Comparison of ENCODE assay signal across 9 cellular contexts in the genomic region with DNA sequence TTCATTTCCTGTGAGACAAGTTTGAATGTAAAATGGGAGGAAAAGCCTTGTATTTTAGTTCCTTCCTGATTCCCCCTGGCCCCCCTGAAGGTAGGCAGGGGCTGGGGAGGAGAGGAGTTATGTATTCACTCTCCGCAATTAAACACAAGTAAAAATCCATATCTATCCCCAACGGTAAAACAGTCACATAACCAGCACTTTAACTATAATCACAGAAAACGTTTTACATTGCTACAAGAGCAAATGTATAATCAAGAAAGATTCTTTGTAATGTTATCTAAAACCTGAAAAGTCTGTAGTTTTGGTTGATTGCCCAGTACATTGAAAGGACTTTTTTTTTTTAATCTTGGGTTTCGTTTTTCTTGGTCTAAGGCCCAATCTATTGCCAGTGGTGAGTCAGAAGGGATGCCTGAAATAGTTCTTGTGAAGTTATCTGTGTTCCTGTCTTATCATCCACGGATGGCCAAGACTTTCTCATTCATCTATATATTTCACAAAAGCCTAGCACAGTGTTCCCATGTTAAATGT. TPM values are rescaled to one million over a fixed set of nuclear protein-coding genes. Genes with fewer than 3 reads are reported as not detected.
DNase-seq lines count a peak whose midpoint lies in the region; ATAC-seq, FAIRE-seq and TF ChIP-seq lines count a peak whose summit lies in the region.
"Had no signal": no experiment of that assay in that cellular context is flagged by ENCODE, and none has a peak within 500 bp of the region (broad histone marks: within the 10 kb centered on the region; RNA-seq: fewer than 3 reads in every experiment).

No MANE protein-coding gene starts in this region.

- H3K27ac Mint-ChIP-seq in naive B cell = peak overlapping the region in 5 of 6 donors; percentile 33 to 90 (median 63)

- H3K4me1 Mint-ChIP-seq in naive B cell = peaks cover 0 to 25% (median 7%) of the 10 kb centered on the region in 3 donors

- peak overlapping the region; percentile 81 for H2AFZ ChIP-seq in K562 (ENCODE audit: low read depth, low read length)

- H3K4me2 ChIP-seq in K562 (ENCODE audit: insufficient read depth, low read length) = no peak overlapping the region

- peak overlapping the region; percentile 17; the same call in 1 of the 3 replicates for H3K27ac ChIP-seq in K562 (ENCODE audit: extremely low read depth, low read depth, low read length)
- H3K27ac ChIP-seq: VCaP had no signal

- no TSS peak for BruUV-seq in K562 (replicated peaks; lab: Mats Ljungman, UMichigan)

- no peaks in the 10 kb centered on the region for H3K79me2 ChIP-seq in K562 (ENCODE audit: control insufficient read depth, insufficient read depth, low read length)

- TF ChIP-seq POLR2A in K562 (conservative IDR thresholded peaks at IDR 0.05) = no peak

- H3K27me3 ChIP-seq in K562 (ENCODE audit: control insufficient read depth in 2 of 2, insufficient read depth in 2 of 2, low read length in 2 of 2) = no peaks in the 10 kb centered on the region

- ATAC-seq in HG03565 (IDR thresholded peaks at IDR 0.05; ENCODE audit: unreplicated experiment) (peak; percentile 69), K562 (peak; percentile 57; the same call in 1 of the 3 replicates), naive B cell (ENCODE audit: low read depth in 2 of 2) (no peak), HG03280 (IDR thresholded peaks at IDR 0.05; ENCODE audit: unreplicated experiment) (no peak)

- DNase-seq in Daoy (ENCODE audit: low read depth) (peak; percentile 69), K562 (ENCODE audit: extremely low read depth in 1 of 4, low spot score in 3 of 4) (peak in 2 of 4 experiments; percentile 30 to 34), naive B cell (no peak), GOT3 (lab: John Stamatoyannopoulos, UW) (no peak), NCI-H146 treated with DMSO at 0.1 percent for 48 hours (lab: John Stamatoyannopoulos, UW; ENCODE audit: unreplicated experiment) (no peak), T-helper 2 cell (no peak)

- TF ChIP-seq RAD21 in K562 (CRISPR knock-in tag; conservative IDR thresholded peaks at IDR 0.05 in 1 of 2, IDR thresholded peaks at IDR 0.05 in 1 of 2) = no peak

- H3K4me1 ChIP-seq in K562 (replicated peaks in 1 of 2; ENCODE audit: control insufficient read depth in 2 of 2, insufficient read depth in 2 of 2, low read length in 2 of 2) = peaks cover 0 to 2% of the 10 kb centered on the region in 2 experiments; a peak in 1 of 5 replicates

- peaks cover 0 to 6% (median 0%) of the 10 kb centered on the region in 3 donors for H3K27me3 Mint-ChIP-seq in naive B cell

- H3K4me3 ChIP-seq in K562 = no peak overlapping the region

- 9% methylated on average over 5 of the region's 5 CpGs for WGBS in K562 (ENCODE audit: insufficient coverage, low coverage, missing lambda C conversion rate)

- peak overlapping the region in 1 of 2 experiments; percentile 38; a peak in 1 of 4 replicates for H3K9ac ChIP-seq in K562 (ENCODE audit: insufficient read depth in 1 of 2, low read depth in 2 of 2, low read length in 2 of 2)

- CTCF ChIA-PET in K562 (lab: Yijun Ruan, JAX; ENCODE audit: low intra/inter-chr PET ratio) = no interaction called here

- POLR2A ChIA-PET in K562 (lab: Yijun Ruan, JAX) = interaction anchor here (0.6 kb wide), 1 partner anchor 76 kb away, joined by 3 read pairs; no protein-coding TSS in a partner anchor

- H4K20me1 ChIP-seq in K562 (replicated peaks; ENCODE audit: control insufficient read depth, insufficient read depth, low read length) = no peaks in the 10 kb centered on the region

- no peak for TF ChIP-seq CTCF in K562 (IDR thresholded peaks at IDR 0.05 in 2 of 3, conservative IDR thresholded peaks at IDR 0.05 in 1 of 3; ENCODE audit: insufficient read depth in 2 of 3, low read depth in 1 of 3, low read length in 3 of 3)

- in situ Hi-C loops in K562 (cut with MboI) = no loop called here

- H3K9me3 Mint-ChIP-seq in naive B cell = no peaks in the 10 kb centered on the region

- H3K4me3 Mint-ChIP-seq in naive B cell = peak overlapping the region in 1 of 8 donors; percentile 7

- FAIRE-seq in K562 (lab: Jason Lieb, UNC) = no peak

- TF ChIP-seq EP300 in K562 (IDR thresholded peaks at IDR 0.05; ENCODE audit: low read length) = no peak

- no peaks in the 10 kb centered on the region for H3K36me3 ChIP-seq in K562 (ENCODE audit: control insufficient read depth, insufficient read depth, low read length)

- intact Hi-C loops in K562 (cut with micrococcal nuclease) = no loop called here

- H3K9me3 ChIP-seq in K562 (replicated peaks; ENCODE audit: control insufficient read depth, insufficient read depth, low read depth, low read length) = no peaks in the 10 kb centered on the region

- H3K9me1 ChIP-seq in K562 (ENCODE audit: control insufficient read depth, insufficient read depth, low read length) = no peaks in the 10 kb centered on the region

- H3K36me3 Mint-ChIP-seq in naive B cell = no peaks in the 10 kb centered on the region

TF ChIP-seq in K562, 482 proteins besides CTCF, POLR2A, EP300 and RAD21 (continues in another document):
- TF ChIP-seq NR2C1 (IDR thresholded peaks at IDR 0.05) (no peak), NR2C1 (tag; IDR thresholded peaks at IDR 0.05) (no peak), ARID1B (IDR thresholded peaks at IDR 0.05) (peak; percentile 40; the same call in 1 of the 2 replicates), ZNF217 (CRISPR knock-in tag; IDR thresholded peaks at IDR 0.05) (no peak), FOSL1 (tag; conservative IDR thresholded peaks at IDR 0.05) (peak; percentile 74), JUND (IDR thresholded peaks at IDR 0.05; ENCODE audit: borderline replicate concordance, low read depth, low read length) (peak; percentile 76), JUND (tag; IDR thresholded peaks at IDR 0.05; ENCODE audit: borderline replicate concordance, low read depth, low read length) (peak; percentile 67; the same call in 2 of the 3 replicates), ZNF384 (IDR thresholded peaks at IDR 0.05; ENCODE audit: low read depth, low read length) (0 out of 2 replicates have a peak, but pooled peaks have one; percentile 24), MEF2D (tag; conservative IDR thresholded peaks at IDR 0.05; ENCODE audit: low read depth) (0 out of 2 replicates have a peak, but pooled peaks have one; percentile 47)
- TF ChIP-seq, protein P1, sequence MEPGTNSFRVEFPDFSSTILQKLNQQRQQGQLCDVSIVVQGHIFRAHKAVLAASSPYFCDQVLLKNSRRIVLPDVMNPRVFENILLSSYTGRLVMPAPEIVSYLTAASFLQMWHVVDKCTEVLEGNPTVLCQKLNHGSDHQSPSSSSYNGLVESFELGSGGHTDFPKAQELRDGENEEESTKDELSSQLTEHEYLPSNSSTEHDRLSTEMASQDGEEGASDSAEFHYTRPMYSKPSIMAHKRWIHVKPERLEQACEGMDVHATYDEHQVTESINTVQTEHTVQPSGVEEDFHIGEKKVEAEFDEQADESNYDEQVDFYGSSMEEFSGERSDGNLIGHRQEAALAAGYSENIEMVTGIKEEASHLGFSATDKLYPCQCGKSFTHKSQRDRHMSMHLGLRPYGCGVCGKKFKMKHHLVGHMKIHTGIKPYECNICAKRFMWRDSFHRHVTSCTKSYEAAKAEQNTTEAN (CRISPR knock-in tag; IDR thresholded peaks at IDR 0.05) = no peak

RNA-seq across cellular contexts. Expression of a gene that starts 34.5 kb away (rescaled TPM):
- 3.2 and 3.6 TPM in 2 replicates for total RNA-seq in Daoy (2014; rRNA removed; shearing (Covaris generic))
- total RNA-seq in K562 (2011; cell fraction: chromatin; rRNA removed; ENCODE audit: low replicate concordance) = 3.1 and 7.4 TPM in 2 replicates
- total RNA-seq in K562 (2011; cell fraction: nucleolus; rRNA removed) = 2.8 and 3.3 TPM in 2 replicates
- total RNA-seq in K562 (2011; cell fraction: nucleoplasm; rRNA removed) = 5.4 and 9.6 TPM in 2 replicates
- total RNA-seq in K562 (2014; rRNA removed) (2.1 and 3.3 TPM in 2 replicates), K562 (2014; rRNA removed; fragmentation: Illumina TruSeq; extraction: Trizol) (3.7 and 4.4 TPM in 2 replicates), K562 (2015; rRNA removed; fragmentation: Illumina TruSeq; extraction: Trizol) (4.1 and 4.7 TPM in 2 replicates), K562 (2021) (4.5 and 6.0 TPM in 2 replicates)
- polyA plus RNA-seq in K562 (2011; rRNA removed) (5.5 and 7.5 TPM in 2 replicates), K562 (2014; fragmentation: Illumina TruSeq; extraction: Trizol) (6.7 and 7.1 TPM in 2 replicates), K562 (2014; fragmentation: Nextera tagmentation; extraction: Ambion mirVana) (1 to 10 TPM; 1.9 to 2.1 TPM), K562 (2014; rRNA removed) (4.0 and 5.2 TPM in 2 replicates), naive B cell (ENCODE audit: low read depth in 6 of 6) (1 to 10 TPM in 5 of 6 donors, under 1 TPM in 1; 0.91 to 4.7 (median 3.3) TPM)
- polyA plus RNA-seq in K562 (2011; cell fraction: cytosol; rRNA removed) = 1.9 and 3.2 TPM in 2 replicates
- polyA plus RNA-seq in K562 (2011; cell fraction: nucleus; rRNA removed) = 2.5 and 3.7 TPM in 2 replicates
- polyA plus RNA-seq in K562 (2012) = 4.7 and 5.9 TPM in 2 replicates
- polyA minus RNA-seq in K562 (2011; rRNA and poly(A)+ RNA removed) = 6.5 and 11.2 TPM in 2 replicates
- polyA minus RNA-seq in K562 (2011; cell fraction: cytosol; rRNA and poly(A)+ RNA removed) = 3.3 and 4.0 TPM in 2 replicates
- polyA minus RNA-seq in K562 (2011; cell fraction: nucleus; rRNA and poly(A)+ RNA removed) = 1.5 and 3.6 TPM in 2 replicates

RNA-seq across cellular contexts. Expression of a gene that starts 51.7 kb away (rescaled TPM):
- 16.9 and 24.1 TPM in 2 replicates for total RNA-seq in Daoy (2014; rRNA removed; shearing (Covaris generic))
- total RNA-seq in K562 (2011; cell fraction: chromatin; rRNA removed; ENCODE audit: low replicate concordance) = 17.0 and 32.8 TPM in 2 replicates
- total RNA-seq in K562 (2011; cell fraction: nucleolus; rRNA removed) = 11.8 and 14.9 TPM in 2 replicates
- 22.3 and 41.6 TPM in 2 replicates for total RNA-seq in K562 (2011; cell fraction: nucleoplasm; rRNA removed)
- 40.4 and 44.3 TPM in 2 replicates for total RNA-seq in K562 (2014; rRNA removed)
- 37.4 and 43.3 TPM in 2 replicates for total RNA-seq in K562 (2014; rRNA removed; fragmentation: Illumina TruSeq; extraction: Trizol)
- total RNA-seq in K562 (2015; rRNA removed; fragmentation: Illumina TruSeq; extraction: Trizol) = 38.9 and 44.7 TPM in 2 replicates
- total RNA-seq in K562 (2021) = 24.9 and 28.3 TPM in 2 replicates
- polyA plus RNA-seq in K562 (2011; rRNA removed) = 28.6 and 39.0 TPM in 2 replicates
- polyA plus RNA-seq in K562 (2011; cell fraction: cytosol; rRNA removed) = 27.0 and 29.4 TPM in 2 replicates
- polyA plus RNA-seq in K562 (2011; cell fraction: nucleus; rRNA removed) = 12.6 and 13.0 TPM in 2 replicates
- 30.8 and 32.2 TPM in 2 replicates for polyA plus RNA-seq in K562 (2012)
- 30.7 and 34.7 TPM in 2 replicates for polyA plus RNA-seq in K562 (2014; fragmentation: Illumina TruSeq; extraction: Trizol)
- 1 to 10 TPM; 9.1 to 9.9 TPM for polyA plus RNA-seq in K562 (2014; fragmentation: Nextera tagmentation; extraction: Ambion mirVana)
- 46.5 and 55.6 TPM in 2 replicates for polyA plus RNA-seq in K562 (2014; rRNA removed)
- 20.9 and 23.4 TPM in 2 replicates for polyA minus RNA-seq in K562 (2011; rRNA and poly(A)+ RNA removed)
- polyA minus RNA-seq in K562 (2011; cell fraction: cytosol; rRNA and poly(A)+ RNA removed) = 14.1 TPM in 2 replicates
- 7.4 and 12.0 TPM in 2 replicates for polyA minus RNA-seq in K562 (2011; cell fraction: nucleus; rRNA and poly(A)+ RNA removed)
- polyA plus RNA-seq in naive B cell (ENCODE audit: low read depth in 6 of 6) = 10 to 100 TPM; 61.5 to 97.9 (median 85.7) TPM

Comparison
In these comparisons a context has a peak if more than half of its experiments do, and no peak if none do; other contexts are left out.
1. ATAC-seq: peak in HG03565 (single experiment) and K562 (single experiment); none in naive B cell (0 of 2) and HG03280 (single experiment).